Comparison of ENCODE assay signal across 7 cellular contexts in the genomic region with DNA sequence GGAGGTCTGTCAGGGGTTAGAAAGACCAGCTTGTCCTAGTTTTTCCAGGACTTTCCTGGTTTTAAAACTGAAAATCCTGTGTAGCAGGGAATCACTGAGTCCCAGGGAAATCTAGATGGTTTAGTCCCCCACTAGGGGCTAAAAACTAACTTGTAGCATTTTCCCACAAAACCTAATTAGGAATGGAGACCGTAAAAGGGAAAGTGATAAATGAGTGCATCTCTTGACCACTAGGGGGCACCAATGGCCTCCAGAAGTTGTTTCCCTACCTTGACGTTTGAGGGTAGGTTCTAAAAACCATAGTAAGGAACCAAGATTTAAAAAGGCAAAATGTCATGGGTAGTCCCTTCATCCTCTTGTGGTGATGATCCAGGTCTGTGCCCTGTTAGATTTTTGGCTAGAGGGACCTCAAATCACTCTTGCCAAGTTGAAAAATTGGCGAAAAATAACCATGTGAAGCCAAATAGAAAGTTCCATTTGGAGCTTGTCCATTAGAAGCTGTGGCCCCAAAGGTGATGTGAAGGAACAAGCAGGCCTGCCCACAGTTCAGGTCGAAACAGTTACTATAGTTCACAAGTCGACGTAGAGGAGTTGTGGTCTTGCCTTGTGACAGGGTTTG. TPM values are rescaled to one million over a fixed set of nuclear protein-coding genes. Genes with fewer than 3 reads are reported as not detected.
A peak's percentile ranks its signal among the peaks of the same experiment; 100 is the strongest.
DNase-seq lines count a peak whose midpoint lies in the region; ATAC-seq and TF ChIP-seq lines count a peak whose summit lies in the region.

No MANE protein-coding gene starts in this region.

- H3K4me1 ChIP-seq in ascending aorta = no peaks in the 10 kb centered on the region
- peaks cover 2% of the 10 kb centered on the region; the same call in 1 of the 2 replicates for H3K4me1 ChIP-seq in iPS DF 6.9 (ENCODE audit: control insufficient read depth, insufficient read depth, low read length)

- DNase-seq in EH (ENCODE audit: low read depth) (peak; percentile 78), OCI-M1 (lab: John Stamatoyannopoulos, UW) (peak; percentile 79), ascending aorta (ENCODE audit: low spot score in 2 of 2) (no peak), iPS DF 6.9 (ENCODE audit: low read depth, low spot score) (peak; percentile 60)
- DNase-seq in Jurkat, Clone E6-1 (ENCODE audit: low read depth, low spot score) = peak; percentile 53
- peak; percentile 40 for DNase-seq in stimulated activated CD4-positive, alpha-beta T cell treated with anti-CD3 and anti-CD28 coated beads, Interleukin-1b, Interleukin-23, amount 100 ng/mL, for 48 hours

- H3K36me3 ChIP-seq in ascending aorta = no peaks in the 10 kb centered on the region
- no peaks in the 10 kb centered on the region for H3K36me3 ChIP-seq in iPS DF 6.9 (ENCODE audit: control insufficient read depth, insufficient read depth, low read length)

- H3K9me3 ChIP-seq in ascending aorta (no peaks in the 10 kb centered on the region), iPS DF 6.9 (ENCODE audit: control insufficient read depth, insufficient read depth, low read length) (no peaks in the 10 kb centered on the region)

- no peak for ATAC-seq in HG02623 (IDR thresholded peaks at IDR 0.05; ENCODE audit: unreplicated experiment)

- no peak overlapping the region for H3K27ac ChIP-seq in ascending aorta
- no peak overlapping the region for H3K27ac ChIP-seq in iPS DF 6.9 (ENCODE audit: low read length)

- no peak overlapping the region for H3K4me3 ChIP-seq in Jurkat, Clone E6-1 (ENCODE audit: low read length)
- H3K4me3 ChIP-seq in ascending aorta (no peak overlapping the region), iPS DF 6.9 (ENCODE audit: low read length) (no peak overlapping the region)

- H3K27me3 ChIP-seq in ascending aorta = no peaks in the 10 kb centered on the region
- 0 out of 2 replicates have a peak, but pooled peaks cover 1% of the 10 kb centered on the region for H3K27me3 ChIP-seq in iPS DF 6.9 (ENCODE audit: control insufficient read depth, insufficient read depth, low read length)

- no CpG with 5 or more reads among the region's 6 CpGs for WGBS in iPS DF 6.9 (ENCODE audit: insufficient coverage, insufficient read length)

- TF ChIP-seq CTCF in ascending aorta (IDR thresholded peaks at IDR 0.05) = peak; percentile 51 to 60 (median 60)

- intact Hi-C loops in ascending aorta (cut with DNase I) = loop anchor here (2.0 to 5.0 kb wide), 2 partner anchors 52 to 1334 kb away; no protein-coding TSS in a partner anchor

RNA-seq across cellular contexts. Expression of a gene that starts 24.5 kb away (rescaled TPM):
- polyA plus RNA-seq in Jurkat, Clone E6-1 (2012; ENCODE audit: insufficient read depth, insufficient read length) = 1.4 TPM
- 6.2 TPM for total RNA-seq in ascending aorta

Comparison
In these comparisons a context has a peak if more than half of its experiments do, and no peak if none do; other contexts are left out.
1. DNase-seq: peak in EH (single experiment), Jurkat, Clone E6-1 (single experiment), OCI-M1 (single experiment), iPS DF 6.9 (single experiment) and stimulated activated CD4-positive, alpha-beta T cell treated with anti-CD3 and anti-CD28 coated beads, Interleukin-1b, Interleukin-23, amount 100 ng/mL, for 48 hours (single experiment); none in ascending aorta (0 of 2).